Comparison of ENCODE assay signal across 19 cellular contexts in genomic region chr2:42029639-42030195, GRCh38. TPM values are rescaled to one million over a fixed set of nuclear protein-coding genes. Genes with fewer than 3 reads are reported as not detected.
A peak's percentile ranks its signal among the peaks of the same experiment; 100 is the strongest.
DNase-seq lines count a peak whose midpoint lies in the region; ATAC-seq and TF ChIP-seq lines count a peak whose summit lies in the region.
"Had no signal": no experiment of that assay in that cellular context is flagged by ENCODE, and none has a peak within 500 bp of the region (broad histone marks: within the 10 kb centered on the region; RNA-seq: fewer than 3 reads in every experiment).

No MANE protein-coding gene starts in this region.

- H2AFZ ChIP-seq in Karpas-422 (ENCODE audit: low read length), result no peak overlapping the region
- H2AFZ ChIP-seq: hepatocyte had no signal

- H3K4me3 Mint-ChIP-seq in brain (peak overlapping the region in 1 of 5 experiments; percentile 20), neural crest cell (peak overlapping the region; percentile 60), chondrocyte (ENCODE audit: unreplicated experiment) (no peak overlapping the region)

- H3K4me3 ChIP-seq in Karpas-422 (ENCODE audit: low read length), result no peak overlapping the region
- H3K4me3 ChIP-seq: hepatocyte had no signal

- no peaks in the 10 kb centered on the region for H3K4me1 ChIP-seq in Karpas-422 (ENCODE audit: low read length)

- H3K4me1 Mint-ChIP-seq in brain, result peaks cover 59% of the 10 kb centered on the region
- peaks cover 74% of the 10 kb centered on the region for H3K4me1 Mint-ChIP-seq in neural crest cell
- H3K4me1 Mint-ChIP-seq in chondrocyte (ENCODE audit: low read depth), result peaks cover 56% of the 10 kb centered on the region

- no peaks in the 10 kb centered on the region for H3K79me2 ChIP-seq in Karpas-422 (ENCODE audit: low read length)
- H3K79me2 ChIP-seq: hepatocyte had no signal

- no peak overlapping the region for H3K27ac ChIP-seq in Karpas-422 (ENCODE audit: low read length)
- H3K27ac ChIP-seq: hepatocyte had no signal

- H3K9ac ChIP-seq in Karpas-422 (ENCODE audit: low read length), result no peak overlapping the region

- ATAC-seq in GM18502 (IDR thresholded peaks at IDR 0.05; ENCODE audit: poor library complexity, unreplicated experiment) (peak; percentile 29), HG03025 (IDR thresholded peaks at IDR 0.05; ENCODE audit: low FRiP score, unreplicated experiment) (peak; percentile 35)
- ATAC-seq: activated CD4-positive, CD25-positive, alpha-beta regulatory T cell treated with anti-CD3 and anti-CD28 coated beads, Interleukin-2, amount 50 U/mL, for 24 hours had no signal

- no peak overlapping the region for H3K4me2 ChIP-seq in Karpas-422 (ENCODE audit: low read depth, low read length, poor library complexity, severe bottlenecking)
- H3K4me2 ChIP-seq: hepatocyte had no signal

- no peaks in the 10 kb centered on the region for H4K20me1 ChIP-seq in Karpas-422 (ENCODE audit: insufficient read depth, low read depth, low read length)

- H3K9me3 Mint-ChIP-seq in brain (peaks cover 0 to 4% (median 3%) of the 10 kb centered on the region in 5 experiments), neural crest cell (no peaks in the 10 kb centered on the region), chondrocyte (ENCODE audit: low read depth) (no peaks in the 10 kb centered on the region)
- H3K9me3 Mint-ChIP-seq: activated T-helper 2 cell treated with anti-CD3 and anti-CD28 coated beads, Interferon-gamma antibody, Interleukin-2, Interleukin-4, amounts not matched to agents 10 μg/mL and 5 μg/mL and 100 μg/mL, durations not matched to agents 14 hours and 24 hours and 36 hours had no signal

- no peaks in the 10 kb centered on the region for H3K36me3 Mint-ChIP-seq in brain
- no peaks in the 10 kb centered on the region for H3K36me3 Mint-ChIP-seq in neural crest cell (ENCODE audit: low read depth)
- H3K36me3 Mint-ChIP-seq in chondrocyte (ENCODE audit: low read depth), result no peaks in the 10 kb centered on the region

- no peaks in the 10 kb centered on the region for H3K9me2 ChIP-seq in Karpas-422 (replicated peaks; ENCODE audit: insufficient read depth, low read length)

- no peak for DNase-seq in neural crest cell (ENCODE audit: low read depth, low spot score)
- no peak for DNase-seq in Karpas-422
- DNase-seq in globus pallidus (ENCODE audit: low spot score), result no peak
- DNase-seq in AML-193 (lab: John Stamatoyannopoulos, UW), result no peak
- DNase-seq in chondrocyte (ENCODE audit: low spot score), result no peak
- DNase-seq: central memory CD4-positive, alpha-beta T cell; effector memory CD4-positive, alpha-beta T cell; EL; NCI-H187 treated with DMSO at 0.1 percent for 48 hours; NCI-H446; SIG-M5; stimulated activated CD4-positive, alpha-beta T cell treated with anti-CD3 and anti-CD28 coated beads, Interleukin-2, amount 100 ng/mL, for 48 hours had no signal

- H3K27me3 Mint-ChIP-seq in brain (no peaks in the 10 kb centered on the region), neural crest cell (ENCODE audit: low read depth) (no peaks in the 10 kb centered on the region), chondrocyte (ENCODE audit: low read depth) (no peaks in the 10 kb centered on the region)

- H3K36me3 ChIP-seq in Karpas-422 (ENCODE audit: insufficient read depth, low read length), result no peaks in the 10 kb centered on the region

- H3K27ac Mint-ChIP-seq in brain (peak overlapping the region in 3 of 5 experiments; percentile 24 to 74 (median 64)), neural crest cell (ENCODE audit: unreplicated experiment) (peak overlapping the region; percentile 62), chondrocyte (ENCODE audit: unreplicated experiment) (no peak overlapping the region)
- H3K27ac Mint-ChIP-seq: activated T-helper 2 cell treated with anti-CD3 and anti-CD28 coated beads, Interferon-gamma antibody, Interleukin-2, Interleukin-4, amounts not matched to agents 10 μg/mL and 5 μg/mL and 100 μg/mL, durations not matched to agents 14 hours and 24 hours and 36 hours had no signal

- no peaks in the 10 kb centered on the region for H3K27me3 ChIP-seq in Karpas-422 (ENCODE audit: low read length)
- H3K27me3 ChIP-seq: hepatocyte had no signal

- TF ChIP-seq CTCF in brain (conservative IDR thresholded peaks at IDR 0.05) (no peak), neural crest cell (conservative IDR thresholded peaks at IDR 0.05) (no peak), chondrocyte (IDR thresholded peaks at IDR 0.05) (no peak)

- no peaks in the 10 kb centered on the region for H3K9me3 ChIP-seq in Karpas-422 (ENCODE audit: low read length)

RNA-seq across cellular contexts. Expression of gene PKDCC, which starts 18.1 kb away (rescaled TPM):
- 4.1 TPM for polyA plus RNA-seq in brain (ENCODE audit: insufficient read depth, low read depth, low replicate concordance)
- total RNA-seq in neural crest cell, result 74.4 and 81.9 TPM in 2 replicates
- not detected in 2 replicates for total RNA-seq in Karpas-422 (2014; rRNA removed; shearing (Covaris generic); ENCODE audit: low replicate concordance)
- total RNA-seq in chondrocyte, result 83.1 to 164 TPM (median 155 TPM) in 3 replicates
- total RNA-seq: OCI-LY7 had no signal

Comparison
In these comparisons a context has a peak if more than half of its experiments do, and no peak if none do; other contexts are left out.
1. RNA of gene PKDCC, which starts 18.1 kb away (total RNA-seq): 83.1 to 164 TPM in chondrocyte and 74.4 to 81.9 TPM in neural crest cell; not detected in Karpas-422; every median in the first group is over 10 times any median in the second.